In the genomic region with DNA sequence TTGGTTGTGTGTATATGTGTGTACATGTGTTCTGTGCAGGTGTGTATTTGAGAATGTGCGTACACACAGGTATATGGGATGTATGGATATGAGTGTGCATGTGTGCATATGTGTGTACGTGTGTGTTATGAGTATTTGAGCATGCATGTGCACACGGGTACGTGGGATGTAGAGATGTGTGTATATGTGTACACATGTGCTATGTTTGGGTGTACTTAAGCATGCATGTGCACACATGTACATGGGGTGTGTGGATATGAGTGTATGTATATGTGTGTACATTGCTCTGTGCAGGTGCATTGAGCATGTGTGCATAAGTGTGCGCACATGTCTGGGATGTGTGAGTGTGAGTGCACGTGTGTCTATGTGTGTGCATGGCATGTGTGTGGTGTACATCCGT, we compare ENCODE assay signal across 16 cellular contexts. TPM values are rescaled to one million over a fixed set of nuclear protein-coding genes. Genes with fewer than 3 reads are reported as not detected.
DNase-seq lines count a peak whose midpoint lies in the region; ATAC-seq, FAIRE-seq and TF ChIP-seq lines count a peak whose summit lies in the region.
"Had no signal": no experiment of that assay in that cellular context is flagged by ENCODE, and none has a peak within 500 bp of the region (broad histone marks: within the 10 kb centered on the region; RNA-seq: fewer than 3 reads in every experiment).

No MANE protein-coding gene starts in this region.

- H3K4me1 Mint-ChIP-seq in osteocyte (ENCODE audit: unreplicated experiment), result no peaks in the 10 kb centered on the region
- peaks cover 4% of the 10 kb centered on the region for H3K4me1 Mint-ChIP-seq in activated CD4-positive, alpha-beta T cell treated with anti-CD3 and anti-CD28 coated beads, Interleukin-2, amount 10 ng/mL, durations not matched to agents 24 days and 14 days

- no peaks in the 10 kb centered on the region for H3K27me3 Mint-ChIP-seq in osteocyte (ENCODE audit: unreplicated experiment)
- peaks cover 3% of the 10 kb centered on the region for H3K27me3 Mint-ChIP-seq in activated CD4-positive, alpha-beta T cell treated with anti-CD3 and anti-CD28 coated beads, Interleukin-2, amount 10 ng/mL, durations not matched to agents 24 days and 14 days

- DNase-seq in GM12891 (ENCODE audit: insufficient read length, low spot score) (no peak), bronchial epithelial cell (ENCODE audit: low read depth) (no peak), mesenteric fat pad (ENCODE audit: low spot score) (peak; percentile 35), osteocyte (ENCODE audit: extremely low spot score, unreplicated experiment) (peak; percentile 19), NCI-H526 (lab: John Stamatoyannopoulos, UW) (no peak)
- no peak for DNase-seq in activated CD4-positive, alpha-beta T cell treated with anti-CD3 and anti-CD28 coated beads, Interleukin-2, amount 10 ng/mL, durations not matched to agents 24 days and 14 days
- no peak for DNase-seq in activated naive CD4-positive, alpha-beta T cell treated with anti-CD3 and anti-CD28 coated beads, Interleukin-2, amount 50 U/mL, for 72 hours (ENCODE audit: low spot score in 2 of 2)
- DNase-seq: AML-193; Caco-2; CD8-positive, alpha-beta memory T cell; HCEC 1CT; HFFc6; KG1 had no signal

- no peaks in the 10 kb centered on the region for H3K9me3 Mint-ChIP-seq in osteocyte (ENCODE audit: unreplicated experiment)
- no peaks in the 10 kb centered on the region for H3K9me3 Mint-ChIP-seq in activated CD4-positive, alpha-beta T cell treated with anti-CD3 and anti-CD28 coated beads, Interleukin-2, amount 10 ng/mL, durations not matched to agents 24 days and 14 days
- H3K9me3 Mint-ChIP-seq in activated naive CD4-positive, alpha-beta T cell treated with anti-CD3 and anti-CD28 coated beads, Interleukin-2, amount 50 U/mL, for 72 hours, result no peaks in the 10 kb centered on the region
- H3K9me3 Mint-ChIP-seq: HFFc6 had no signal

- no peak for ATAC-seq in activated naive CD4-positive, alpha-beta T cell treated with anti-CD3 and anti-CD28 coated beads, Interleukin-2, amount 50 U/mL, for 72 hours

- peak; percentile 89 for FAIRE-seq in GM12891 (lab: Jason Lieb, UNC)
- FAIRE-seq in bronchial epithelial cell (lab: Jason Lieb, UNC), result peak; percentile 62
- FAIRE-seq: GM19239 had no signal

- no peaks in the 10 kb centered on the region for H3K36me3 ChIP-seq in bronchial epithelial cell (ENCODE audit: control insufficient read depth, insufficient read depth, low read length)
- H3K36me3 ChIP-seq: BLaER1 had no signal

- TF ChIP-seq CTCF in bronchial epithelial cell (IDR thresholded peaks at IDR 0.05; ENCODE audit: insufficient read depth, low read length, severe bottlenecking), result no peak
- no peak for TF ChIP-seq CTCF in osteocyte (IDR thresholded peaks at IDR 0.05)

- H3K4me3 Mint-ChIP-seq in osteocyte (ENCODE audit: unreplicated experiment), result no peak overlapping the region
- H3K4me3 Mint-ChIP-seq in activated CD4-positive, alpha-beta T cell treated with anti-CD3 and anti-CD28 coated beads, Interleukin-2, amount 10 ng/mL, durations not matched to agents 24 days and 14 days, result no peak overlapping the region
- H3K4me3 Mint-ChIP-seq: CD8-positive, alpha-beta memory T cell; HFFc6 had no signal

- H3K36me3 Mint-ChIP-seq in osteocyte (ENCODE audit: unreplicated experiment), result no peaks in the 10 kb centered on the region
- H3K36me3 Mint-ChIP-seq in activated CD4-positive, alpha-beta T cell treated with anti-CD3 and anti-CD28 coated beads, Interleukin-2, amount 10 ng/mL, durations not matched to agents 24 days and 14 days (ENCODE audit: low read depth), result no peaks in the 10 kb centered on the region
- H3K36me3 Mint-ChIP-seq in activated naive CD4-positive, alpha-beta T cell treated with anti-CD3 and anti-CD28 coated beads, Interleukin-2, amount 50 U/mL, for 72 hours, result no peaks in the 10 kb centered on the region

- H3K27me3 ChIP-seq in bronchial epithelial cell (ENCODE audit: control insufficient read depth, insufficient read depth, low read length), result no peaks in the 10 kb centered on the region
- H3K27me3 ChIP-seq: BLaER1 had no signal

- H3K27ac Mint-ChIP-seq in osteocyte (ENCODE audit: unreplicated experiment), result no peak overlapping the region
- no peak overlapping the region for H3K27ac Mint-ChIP-seq in activated CD4-positive, alpha-beta T cell treated with anti-CD3 and anti-CD28 coated beads, Interleukin-2, amount 10 ng/mL, durations not matched to agents 24 days and 14 days
- H3K27ac Mint-ChIP-seq in activated naive CD4-positive, alpha-beta T cell treated with anti-CD3 and anti-CD28 coated beads, Interleukin-2, amount 50 U/mL, for 72 hours, result no peak overlapping the region
- H3K27ac Mint-ChIP-seq: HFFc6, IgD-negative memory B cell had no signal

- no peak overlapping the region for H3K4me3 ChIP-seq in bronchial epithelial cell (ENCODE audit: low read depth, low read length)
- H3K4me3 ChIP-seq: BLaER1 had no signal

- no peak for TF ChIP-seq POLR2A in GM12891 (IDR thresholded peaks at IDR 0.05; ENCODE audit: low read depth, low read length)

- intact Hi-C loops in activated CD4-positive, alpha-beta T cell treated with anti-CD3 and anti-CD28 coated beads, Interleukin-2, amount 10 ng/mL, durations not matched to agents 24 days and 14 days (cut with micrococcal nuclease), result no loop called here

TF ChIP-seq in GM12891, 5 proteins besides CTCF, POLR2A, EP300 and RAD21:
- TF ChIP-seq SPI1 (IDR thresholded peaks at IDR 0.05; ENCODE audit: low read depth, low read length) (no peak), PAX5 (IDR thresholded peaks at IDR 0.05; ENCODE audit: insufficient read depth, low read length, severe bottlenecking) (no peak), POLR2AphosphoS5 (IDR thresholded peaks at IDR 0.05; ENCODE audit: low read depth, low read length) (no peak), POU2F2 (IDR thresholded peaks at IDR 0.05; ENCODE audit: low read depth, low read length) (no peak), TAF1 (IDR thresholded peaks at IDR 0.05; ENCODE audit: low read depth, low read length) (no peak)

RNA-seq across cellular contexts. Expression of a gene that starts 34.3 kb away (rescaled TPM):
- 21.1 TPM for polyA plus RNA-seq in GM12891 (2012; ENCODE audit: low read depth, missing spikeins)
- 18.2 and 20.9 TPM in 2 replicates for total RNA-seq in bronchial epithelial cell
- 36.1 TPM for total RNA-seq in mesenteric fat pad
- total RNA-seq in osteocyte, result 48.0 and 51.3 TPM in 2 replicates
- 69.0 and 74.4 TPM in 2 replicates for total RNA-seq in activated CD4-positive, alpha-beta T cell treated with anti-CD3 and anti-CD28 coated beads, Interleukin-2, amount 10 ng/mL, durations not matched to agents 24 days and 14 days
- total RNA-seq in activated naive CD4-positive, alpha-beta T cell treated with anti-CD3 and anti-CD28 coated beads, Interleukin-2, amount 50 U/mL, for 72 hours, result 10 to 100 TPM; 54.9 to 64.0 TPM

Comparison
In these comparisons a context has a peak if more than half of its experiments do, and no peak if none do; other contexts are left out.
1. DNase-seq: peak in mesenteric fat pad (single experiment) and osteocyte (single experiment); none in GM12891 (single experiment), bronchial epithelial cell (single experiment), NCI-H526 (0 of 2), activated CD4-positive, alpha-beta T cell treated with anti-CD3 and anti-CD28 coated beads, Interleukin-2, amount 10 ng/mL, durations not matched to agents 24 days and 14 days (single experiment) and activated naive CD4-positive, alpha-beta T cell treated with anti-CD3 and anti-CD28 coated beads, Interleukin-2, amount 50 U/mL, for 72 hours (0 of 2).